Comparison of ENCODE assay signal across 32 cellular contexts in genomic region chr20:23335521-23335920, GRCh38.
"Had no signal": no experiment of that assay in that cellular context is flagged by ENCODE, and none has a peak within 500 bp of the region (broad histone marks: within the 10 kb centered on the region; RNA-seq: fewer than 3 reads in every experiment).

No MANE protein-coding gene starts in this region.

- H3K4me3 Mint-ChIP-seq: activated B cell treated with CpG ODN at 0.5 μM for 24 hours; activated CD4-positive, alpha-beta memory T cell treated with anti-CD3 and anti-CD28 coated beads for 36 hours; activated CD4-positive, alpha-beta T cell treated with anti-CD3 and anti-CD28 coated beads for 36 hours; activated CD4-positive, alpha-beta T cell treated with anti-CD3 and anti-CD28 coated beads, Interleukin-2, amount 10 ng/mL, durations not matched to agents 24 days and 14 days; activated CD8-positive, alpha-beta memory T cell treated with anti-CD3 and anti-CD28 coated beads, Interleukin-2, amount 10 ng/mL, durations not matched to agents 7 days and 5 days; activated CD8-positive, alpha-beta T cell treated with anti-CD3 and anti-CD28 coated beads, Interleukin-2, amount 10 ng/mL, durations not matched to agents 7 days and 5 days; activated naive CD4-positive, alpha-beta T cell treated with anti-CD3 and anti-CD28 coated beads for 36 hours; activated naive CD8-positive, alpha-beta T cell treated with anti-CD3 and anti-CD28 coated beads, Interleukin-2, amount 10 ng/mL, durations not matched to agents 7 days and 5 days; activated T-cell treated with anti-CD3 and anti-CD28 coated beads, Interleukin-2, amount 50 U/mL, for 72 hours; brain; central memory CD8-positive, alpha-beta T cell; effector memory CD8-positive, alpha-beta T cell; T-helper 17 cell; T-helper 2 cell treated with Interferon-gamma antibody and Interleukin-4, amounts not matched to agents 5 μg/mL and 100 μg/mL, for 36 hours had no signal

- H3K4me1 ChIP-seq: ascending aorta, breast epithelium, foreskin keratinocyte had no signal

- H3K4me3 ChIP-seq: ascending aorta, breast epithelium, cardiac muscle cell, coronary artery, esophagus muscularis mucosa, gastrocnemius medialis, heart left ventricle had no signal

- H3K36me3 Mint-ChIP-seq: activated CD4-positive, alpha-beta memory T cell treated with anti-CD3 and anti-CD28 coated beads for 36 hours; activated CD8-positive, alpha-beta memory T cell treated with anti-CD3 and anti-CD28 coated beads, Interleukin-2, amount 10 ng/mL, durations not matched to agents 7 days and 5 days; activated naive CD8-positive, alpha-beta T cell treated with anti-CD3 and anti-CD28 coated beads, Interleukin-2, amount 10 ng/mL, durations not matched to agents 7 days and 5 days; brain had no signal

- H3K27ac ChIP-seq: ascending aorta, breast epithelium, cardiac muscle cell, coronary artery, esophagus muscularis mucosa, foreskin keratinocyte, gastrocnemius medialis, heart left ventricle, WERI-Rb-1 had no signal

- H3K27me3 Mint-ChIP-seq: activated CD4-positive, alpha-beta memory T cell treated with anti-CD3 and anti-CD28 coated beads for 36 hours; activated CD4-positive, alpha-beta T cell treated with anti-CD3 and anti-CD28 coated beads for 36 hours; activated CD4-positive, alpha-beta T cell treated with anti-CD3 and anti-CD28 coated beads, Interleukin-2, amount 10 ng/mL, durations not matched to agents 24 days and 14 days; activated CD8-positive, alpha-beta memory T cell treated with anti-CD3 and anti-CD28 coated beads, Interleukin-2, amount 10 ng/mL, durations not matched to agents 7 days and 5 days; activated naive CD8-positive, alpha-beta T cell treated with anti-CD3 and anti-CD28 coated beads, Interleukin-2, amount 10 ng/mL, durations not matched to agents 7 days and 5 days; central memory CD8-positive, alpha-beta T cell had no signal

- DNase-seq: activated B cell treated with CpG ODN at 0.5 μM for 24 hours; activated CD4-positive, alpha-beta memory T cell treated with anti-CD3 and anti-CD28 coated beads for 36 hours; activated CD4-positive, alpha-beta T cell treated with anti-CD3 and anti-CD28 coated beads for 36 hours; activated CD4-positive, alpha-beta T cell treated with anti-CD3 and anti-CD28 coated beads, Interleukin-2, amount 10 ng/mL, durations not matched to agents 24 days and 14 days; activated CD8-positive, alpha-beta memory T cell treated with anti-CD3 and anti-CD28 coated beads, Interleukin-2, amount 10 ng/mL, durations not matched to agents 7 days and 5 days; activated CD8-positive, alpha-beta memory T cell treated with anti-CD3 and anti-CD28 coated beads, Interleukin-2, amount 50 U/mL, for 4 hours; activated CD8-positive, alpha-beta T cell treated with anti-CD3 and anti-CD28 coated beads, Interleukin-2, amount 10 ng/mL, durations not matched to agents 7 days and 5 days; activated naive CD4-positive, alpha-beta T cell treated with anti-CD3 and anti-CD28 coated beads for 36 hours; activated naive CD8-positive, alpha-beta T cell treated with anti-CD3 and anti-CD28 coated beads, Interleukin-2, amount 10 ng/mL, durations not matched to agents 7 days and 5 days; activated T-cell treated with anti-CD3 and anti-CD28 coated beads, Interleukin-2, amount 50 U/mL, for 1 hour; activated T-cell treated with anti-CD3 and anti-CD28 coated beads, Interleukin-2, amount 50 U/mL, for 72 hours; dermis blood vessel endothelial cell; effector CD4-positive, alpha-beta T cell; effector memory CD8-positive, alpha-beta T cell; erythroblast; foreskin keratinocyte; gastrocnemius medialis; glutamatergic neuron; heart left ventricle; T-helper 1 cell; T-helper 17 cell; T1000; WERI-Rb-1 had no signal

- H3K9me3 ChIP-seq: ascending aorta, breast epithelium, esophagus muscularis mucosa, gastrocnemius medialis, heart left ventricle had no signal

- H3K36me3 ChIP-seq: ascending aorta, breast epithelium, cardiac muscle cell, esophagus muscularis mucosa, gastrocnemius medialis, heart left ventricle, WERI-Rb-1 had no signal

- H3K9me3 Mint-ChIP-seq: activated B cell treated with CpG ODN at 0.5 μM for 24 hours; activated CD4-positive, alpha-beta memory T cell treated with anti-CD3 and anti-CD28 coated beads for 36 hours; activated CD4-positive, alpha-beta T cell treated with anti-CD3 and anti-CD28 coated beads, Interleukin-2, amount 10 ng/mL, durations not matched to agents 24 days and 14 days; activated naive CD4-positive, alpha-beta T cell treated with anti-CD3 and anti-CD28 coated beads for 36 hours; activated naive CD4-positive, alpha-beta T cell treated with anti-CD3 and anti-CD28 coated beads, Interleukin-2, amount 50 U/mL, for 72 hours; activated naive CD8-positive, alpha-beta T cell treated with anti-CD3 and anti-CD28 coated beads, Interleukin-2, amount 10 ng/mL, durations not matched to agents 7 days and 5 days; activated T-cell treated with anti-CD3 and anti-CD28 coated beads, Interleukin-2, amount 50 U/mL, for 72 hours; central memory CD8-positive, alpha-beta T cell; effector memory CD8-positive, alpha-beta T cell; T-helper 2 cell treated with Interferon-gamma antibody and Interleukin-4, amounts not matched to agents 5 μg/mL and 100 μg/mL, for 36 hours had no signal

- H3K4me1 Mint-ChIP-seq: activated CD4-positive, alpha-beta T cell treated with anti-CD3 and anti-CD28 coated beads for 36 hours had no signal

- H3K27ac Mint-ChIP-seq: activated B cell treated with CpG ODN at 0.5 μM for 24 hours; activated CD4-positive, alpha-beta memory T cell treated with anti-CD3 and anti-CD28 coated beads for 36 hours; activated CD4-positive, alpha-beta T cell treated with anti-CD3 and anti-CD28 coated beads for 36 hours; activated CD4-positive, alpha-beta T cell treated with anti-CD3 and anti-CD28 coated beads, Interleukin-2, amount 10 ng/mL, durations not matched to agents 24 days and 14 days; activated CD8-positive, alpha-beta memory T cell treated with anti-CD3 and anti-CD28 coated beads, Interleukin-2, amount 10 ng/mL, durations not matched to agents 7 days and 5 days; activated CD8-positive, alpha-beta T cell treated with anti-CD3 and anti-CD28 coated beads, Interleukin-2, amount 10 ng/mL, durations not matched to agents 7 days and 5 days; activated naive CD4-positive, alpha-beta T cell treated with anti-CD3 and anti-CD28 coated beads for 36 hours; activated naive CD4-positive, alpha-beta T cell treated with anti-CD3 and anti-CD28 coated beads, Interleukin-2, amount 50 U/mL, for 72 hours; activated naive CD8-positive, alpha-beta T cell treated with anti-CD3 and anti-CD28 coated beads, Interleukin-2, amount 10 ng/mL, durations not matched to agents 7 days and 5 days; activated T-cell treated with anti-CD3 and anti-CD28 coated beads, Interleukin-2, amount 50 U/mL, for 72 hours; brain; effector memory CD8-positive, alpha-beta T cell; T-helper 17 cell; T-helper 2 cell treated with Interferon-gamma antibody and Interleukin-4, amounts not matched to agents 5 μg/mL and 100 μg/mL, for 36 hours had no signal

- H3K27me3 ChIP-seq: ascending aorta, breast epithelium, cardiac muscle cell, esophagus muscularis mucosa, foreskin keratinocyte, gastrocnemius medialis, heart left ventricle had no signal
